In the genomic region with DNA sequence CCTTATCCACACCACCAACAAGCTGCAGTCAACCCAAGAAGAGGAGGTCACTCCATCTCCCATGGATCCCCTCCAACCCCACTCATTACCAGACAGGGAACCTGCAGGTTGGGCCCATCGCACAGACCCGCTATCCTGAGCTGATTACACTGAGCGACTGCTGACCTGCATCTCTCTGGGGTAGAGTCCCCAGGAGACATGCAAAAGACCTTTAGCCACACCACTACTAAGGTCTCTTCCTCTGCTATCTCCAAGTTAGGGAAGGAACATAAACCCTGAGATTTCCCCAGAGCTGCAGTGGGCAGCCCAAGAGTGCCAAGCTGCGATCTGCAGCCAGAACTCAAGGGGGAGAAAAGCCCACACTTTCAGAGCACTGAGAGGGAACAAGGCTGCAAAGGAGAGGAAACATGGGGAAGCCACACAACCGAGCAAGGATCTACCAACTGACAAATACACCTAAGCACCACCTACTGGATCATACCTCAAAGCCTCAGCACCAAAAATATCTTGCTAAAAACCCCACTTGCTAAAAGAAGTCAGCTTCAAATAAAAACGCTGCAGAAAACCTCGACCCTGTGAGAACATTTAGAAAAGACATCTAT, we compare ENCODE assay signal across 16 cellular contexts.
DNase-seq lines count a peak whose midpoint lies in the region; ATAC-seq and TF ChIP-seq lines count a peak whose summit lies in the region.
"Had no signal": no experiment of that assay in that cellular context is flagged by ENCODE, and none has a peak within 500 bp of the region (broad histone marks: within the 10 kb centered on the region; RNA-seq: fewer than 3 reads in every experiment).

No MANE protein-coding gene starts in this region.

- no peaks in the 10 kb centered on the region for H3K36me3 ChIP-seq in GM23248 (ENCODE audit: low read depth)
- H3K36me3 ChIP-seq in trophoblast cell (ENCODE audit: control insufficient read depth in 1 of 2, insufficient read depth in 2 of 2, low read length in 2 of 2), result no peaks in the 10 kb centered on the region
- H3K36me3 ChIP-seq: right atrium auricular region, suprapubic skin had no signal

- no peaks in the 10 kb centered on the region for H3K27me3 Mint-ChIP-seq in activated CD4-positive, alpha-beta T cell treated with anti-CD3 and anti-CD28 coated beads, Interleukin-2, amount 10 ng/mL, durations not matched to agents 24 days and 14 days
- H3K27me3 Mint-ChIP-seq: activated CD8-positive, alpha-beta T cell treated with anti-CD3 and anti-CD28 coated beads for 36 hours; CD4-positive, CD25-positive, alpha-beta regulatory T cell; central memory CD8-positive, alpha-beta T cell; memory B cell had no signal

- in situ Hi-C loops in GM23248 (cut with MboI), result no loop called here

- no peaks in the 10 kb centered on the region for H3K4me1 ChIP-seq in GM23248 (ENCODE audit: insufficient read depth)
- no peaks in the 10 kb centered on the region for H3K4me1 ChIP-seq in trophoblast cell (ENCODE audit: control insufficient read depth in 1 of 2, insufficient read depth in 2 of 2, low read length in 2 of 2)
- H3K4me1 ChIP-seq: right atrium auricular region, suprapubic skin had no signal

- no peaks in the 10 kb centered on the region for H3F3A ChIP-seq in GM23248 (ENCODE audit: insufficient read depth)

- H4K8ac ChIP-seq in trophoblast cell (ENCODE audit: low read depth, low read length), result no peak overlapping the region

- no peak overlapping the region for H4K91ac ChIP-seq in trophoblast cell (ENCODE audit: low read depth, low read length)

- H3K27me3 ChIP-seq in GM23248 (replicated peaks; ENCODE audit: insufficient read depth), result no peaks in the 10 kb centered on the region
- no peaks in the 10 kb centered on the region for H3K27me3 ChIP-seq in trophoblast cell (ENCODE audit: insufficient read depth, low read length)
- H3K27me3 ChIP-seq: right atrium auricular region, suprapubic skin had no signal

- peak; percentile 22 for TF ChIP-seq CTCF in GM10266 (IDR thresholded peaks at IDR 0.05; ENCODE audit: control insufficient read depth, insufficient read depth, low read depth, missing control alignments)

- H3K4me3 ChIP-seq in GM23248, result no peak overlapping the region
- no peak overlapping the region for H3K4me3 ChIP-seq in trophoblast cell (ENCODE audit: low read depth, low read length)
- H3K4me3 ChIP-seq: right atrium auricular region, suprapubic skin had no signal

- 40 to 59% methylated on average over 7 of the region's 7 CpGs for whole genome bisulfite sequencing in GM23248 (ENCODE audit: low coverage in 1 of 2, low lambda C conversion rate in 2 of 2, missing lambda C conversion rate in 2 of 2), 2 experiments
- WGBS in trophoblast cell (ENCODE audit: extremely low coverage, insufficient coverage, insufficient read length), result no CpG with 5 or more reads among the region's 7 CpGs

- no peak overlapping the region for H2BK120ac ChIP-seq in trophoblast cell (ENCODE audit: insufficient read depth, low read length, poor library complexity)

- H2AK5ac ChIP-seq in trophoblast cell (ENCODE audit: low read length), result no peak overlapping the region

- no peak for DNase-seq in GM10266 (ENCODE audit: extremely low spot score)
- DNase-seq in GM23248, result no peak
- DNase-seq in NAMALWA (ENCODE audit: low spot score), result no peak
- no peak for DNase-seq in trophoblast cell
- DNase-seq in activated CD4-positive, alpha-beta T cell treated with anti-CD3 and anti-CD28 coated beads, Interleukin-2, amount 10 ng/mL, durations not matched to agents 24 days and 14 days, result no peak
- DNase-seq: activated CD8-positive, alpha-beta T cell treated with anti-CD3 and anti-CD28 coated beads for 36 hours; CD4-positive, CD25-positive, alpha-beta regulatory T cell; NCI-H1930; NCI-H526 had no signal

- no peaks in the 10 kb centered on the region for H3K9me2 ChIP-seq in GM23248 (ENCODE audit: insufficient read depth)

- H3K9ac ChIP-seq in GM23248, result no peak overlapping the region
- no peak overlapping the region for H3K9ac ChIP-seq in trophoblast cell (ENCODE audit: low read length)

- no peak overlapping the region for H3K23ac ChIP-seq in trophoblast cell (ENCODE audit: low read length)

- no peak overlapping the region for H2AFZ ChIP-seq in GM23248
- no peak overlapping the region for H2AFZ ChIP-seq in trophoblast cell (ENCODE audit: insufficient read depth, low read length, poor library complexity)

- no peak overlapping the region for H3K4ac ChIP-seq in trophoblast cell (ENCODE audit: low read depth, low read length)

- H3K4me3 Mint-ChIP-seq in activated CD4-positive, alpha-beta T cell treated with anti-CD3 and anti-CD28 coated beads, Interleukin-2, amount 10 ng/mL, durations not matched to agents 24 days and 14 days, result no peak overlapping the region
- H3K4me3 Mint-ChIP-seq: activated CD8-positive, alpha-beta T cell treated with anti-CD3 and anti-CD28 coated beads for 36 hours; CD4-positive, CD25-positive, alpha-beta regulatory T cell; central memory CD8-positive, alpha-beta T cell; memory B cell had no signal

- H3K27ac ChIP-seq in GM23248 (no peak overlapping the region), trophoblast cell (ENCODE audit: low read depth, low read length) (no peak overlapping the region)
- H3K27ac ChIP-seq: right atrium auricular region, suprapubic skin had no signal

- ATAC-seq in GM19328 (IDR thresholded peaks at IDR 0.05; ENCODE audit: unreplicated experiment) (peak; percentile 75), HG02610 (IDR thresholded peaks at IDR 0.05; ENCODE audit: unreplicated experiment) (peak; percentile 57), HG03575 (IDR thresholded peaks at IDR 0.05; ENCODE audit: extremely low read depth, insufficient number of reproducible peaks, low FRiP score, unreplicated experiment) (peak; percentile 43)
- ATAC-seq: activated CD8-positive, alpha-beta T cell treated with anti-CD3 and anti-CD28 coated beads for 36 hours had no signal

- H3K9me3 ChIP-seq in GM23248 (ENCODE audit: low read depth) (no peaks in the 10 kb centered on the region), trophoblast cell (ENCODE audit: insufficient read depth, low read depth, low read length) (no peaks in the 10 kb centered on the region)

- H3K4me2 ChIP-seq in GM23248 (ENCODE audit: unreplicated experiment), result no peak overlapping the region
- H3K4me2 ChIP-seq in trophoblast cell (ENCODE audit: low read length), result no peak overlapping the region

- no peak overlapping the region for H2BK12ac ChIP-seq in trophoblast cell (ENCODE audit: low read length)

- no peak overlapping the region for H3K14ac ChIP-seq in trophoblast cell (ENCODE audit: low read length)

- no peaks in the 10 kb centered on the region for H3K36me3 Mint-ChIP-seq in activated CD4-positive, alpha-beta T cell treated with anti-CD3 and anti-CD28 coated beads, Interleukin-2, amount 10 ng/mL, durations not matched to agents 24 days and 14 days (ENCODE audit: low read depth)
- H3K36me3 Mint-ChIP-seq: CD4-positive, CD25-positive, alpha-beta regulatory T cell; memory B cell had no signal

- H2BK5ac ChIP-seq in trophoblast cell (ENCODE audit: low read depth, low read length, poor library complexity), result no peak overlapping the region

- H3K79me1 ChIP-seq in trophoblast cell (ENCODE audit: low read length), result no peaks in the 10 kb centered on the region

- H4K20me1 ChIP-seq in GM23248 (ENCODE audit: insufficient read depth), result no peaks in the 10 kb centered on the region

- no peaks in the 10 kb centered on the region for H3K79me2 ChIP-seq in GM23248 (ENCODE audit: insufficient read depth)
- H3K79me2 ChIP-seq in trophoblast cell (ENCODE audit: control insufficient read depth, insufficient read depth, low read length, poor library complexity), result no peaks in the 10 kb centered on the region

- no peak overlapping the region for H3K27ac Mint-ChIP-seq in activated CD4-positive, alpha-beta T cell treated with anti-CD3 and anti-CD28 coated beads, Interleukin-2, amount 10 ng/mL, durations not matched to agents 24 days and 14 days
- H3K27ac Mint-ChIP-seq: activated CD8-positive, alpha-beta T cell treated with anti-CD3 and anti-CD28 coated beads for 36 hours; CD4-positive, CD25-positive, alpha-beta regulatory T cell; memory B cell had no signal

- intact Hi-C loops in activated CD4-positive, alpha-beta T cell treated with anti-CD3 and anti-CD28 coated beads, Interleukin-2, amount 10 ng/mL, durations not matched to agents 24 days and 14 days (cut with micrococcal nuclease), result no loop called here

- peaks cover 4% of the 10 kb centered on the region for H3K9me3 Mint-ChIP-seq in activated CD4-positive, alpha-beta T cell treated with anti-CD3 and anti-CD28 coated beads, Interleukin-2, amount 10 ng/mL, durations not matched to agents 24 days and 14 days

- H4K12ac ChIP-seq in trophoblast cell (ENCODE audit: low read depth, low read length), result no peak overlapping the region

- H3K4me1 Mint-ChIP-seq in activated CD4-positive, alpha-beta T cell treated with anti-CD3 and anti-CD28 coated beads, Interleukin-2, amount 10 ng/mL, durations not matched to agents 24 days and 14 days, result no peaks in the 10 kb centered on the region
- H3K4me1 Mint-ChIP-seq: CD4-positive, CD25-positive, alpha-beta regulatory T cell; central memory CD8-positive, alpha-beta T cell; memory B cell had no signal

- no peak overlapping the region for H3K18ac ChIP-seq in trophoblast cell (ENCODE audit: low read length)
